In genomic region chr2:8684421-8684884, GRCh38 we compare ENCODE assay signal across 8 cellular contexts. TPM values are rescaled to one million over a fixed set of nuclear protein-coding genes. Genes with fewer than 3 reads are reported as not detected.
DNase-seq lines count a peak whose midpoint lies in the region; ATAC-seq and TF ChIP-seq lines count a peak whose summit lies in the region.

No MANE protein-coding gene starts in this region.

- peaks cover 18% of the 10 kb centered on the region for H3K36me3 ChIP-seq in GM23248 (ENCODE audit: low read depth)

- H3K9ac ChIP-seq in GM23248: peak overlapping the region; percentile 99

- peaks cover 20% of the 10 kb centered on the region; the same call in 1 of the 2 replicates for H3K4me1 ChIP-seq in GM23248 (ENCODE audit: insufficient read depth)

- peaks cover 9% of the 10 kb centered on the region for H3K27me3 Mint-ChIP-seq in T-helper 17 cell
- no peaks in the 10 kb centered on the region for H3K27me3 Mint-ChIP-seq in chondrocyte (ENCODE audit: low read depth)
- H3K27me3 Mint-ChIP-seq in type B pancreatic cell: no peaks in the 10 kb centered on the region

- H3K36me3 Mint-ChIP-seq in T-helper 17 cell (ENCODE audit: low read depth) (peaks cover 3% of the 10 kb centered on the region), chondrocyte (ENCODE audit: low read depth) (no peaks in the 10 kb centered on the region), type B pancreatic cell (peaks cover 25% of the 10 kb centered on the region)

- H3K9me3 Mint-ChIP-seq in chondrocyte (ENCODE audit: low read depth) (no peaks in the 10 kb centered on the region), type B pancreatic cell (no peaks in the 10 kb centered on the region)

- H3K4me3 ChIP-seq in AG04450 (ENCODE audit: low read depth, low read length) (peak overlapping the region; percentile 59), GM23248 (peak overlapping the region; percentile 100)

- WGBS in GM23248 (ENCODE audit: low coverage in 1 of 2, low lambda C conversion rate in 2 of 2, missing lambda C conversion rate in 2 of 2), 2 experiments: 1 to 2% methylated on average over 5 of the region's 5 CpGs

- peak; percentile 9 for ATAC-seq in T-helper 17 cell
- no peak for ATAC-seq in GM18519 (IDR thresholded peaks at IDR 0.05; ENCODE audit: low FRiP score, unreplicated experiment)
- no peak for ATAC-seq in GM18861 (IDR thresholded peaks at IDR 0.05; ENCODE audit: unreplicated experiment)

- H3K4me3 Mint-ChIP-seq in T-helper 17 cell: peak overlapping the region; percentile 100
- peak overlapping the region; percentile 74 for H3K4me3 Mint-ChIP-seq in chondrocyte (ENCODE audit: unreplicated experiment)
- peak overlapping the region; percentile 99 for H3K4me3 Mint-ChIP-seq in type B pancreatic cell

- DNase-seq in AG04450 (ENCODE audit: low read depth, low spot score): no peak
- peak; percentile 76 for DNase-seq in GM23248
- peak in 2 of 3 donors; percentile 19 to 21 for DNase-seq in T-helper 17 cell
- DNase-seq in chondrocyte (ENCODE audit: low spot score): no peak
- DNase-seq in midbrain (lab: John Stamatoyannopoulos, UW): peak; percentile 51
- DNase-seq in type B pancreatic cell (ENCODE audit: extremely low spot score, unreplicated experiment): no peak

- peaks cover 47% of the 10 kb centered on the region for H3F3A ChIP-seq in GM23248 (ENCODE audit: insufficient read depth)

- H3K27me3 ChIP-seq in AG04450 (ENCODE audit: control insufficient read depth, insufficient read depth, low read length) (no peaks in the 10 kb centered on the region), GM23248 (replicated peaks; ENCODE audit: insufficient read depth) (no peaks in the 10 kb centered on the region)

- H3K27ac Mint-ChIP-seq in T-helper 17 cell (peak overlapping the region; percentile 94), chondrocyte (ENCODE audit: unreplicated experiment) (peak overlapping the region; percentile 75), type B pancreatic cell (peak overlapping the region; percentile 95)

- in situ Hi-C loops in GM23248 (cut with MboI): loop anchor here (25.0 kb wide), 4 partner anchors 672 to 1572 kb away; no protein-coding TSS in a partner anchor

- H3K4me2 ChIP-seq in GM23248 (ENCODE audit: unreplicated experiment): peak overlapping the region; percentile 93

- TF ChIP-seq CTCF in AG04450 (IDR thresholded peaks at IDR 0.05; ENCODE audit: low read depth, low read length) (no peak), chondrocyte (IDR thresholded peaks at IDR 0.05) (no peak), type B pancreatic cell (conservative IDR thresholded peaks at IDR 0.05) (no peak)

- H3K27ac ChIP-seq in AG04450 (ENCODE audit: low read depth, low read length) (peak overlapping the region; percentile 33), GM23248 (peak overlapping the region; percentile 93)

- H4K20me1 ChIP-seq in GM23248 (ENCODE audit: insufficient read depth): peaks cover 3% of the 10 kb centered on the region; the same call in 1 of the 2 replicates

- no peaks in the 10 kb centered on the region for H3K9me2 ChIP-seq in GM23248 (ENCODE audit: insufficient read depth)

- H3K79me2 ChIP-seq in GM23248 (ENCODE audit: insufficient read depth): peaks cover 32% of the 10 kb centered on the region

- POLR2A ChIA-PET in AG04450 (lab: Yijun Ruan, JAX): no interaction called here

- H3K9me3 ChIP-seq in AG04450 (ENCODE audit: control insufficient read depth, insufficient read depth, low read length) (no peaks in the 10 kb centered on the region), GM23248 (ENCODE audit: low read depth) (no peaks in the 10 kb centered on the region), T-helper 17 cell (ENCODE audit: control insufficient read depth, low read length, poor library complexity, severe bottlenecking) (no peaks in the 10 kb centered on the region)

- no peak overlapping the region for H2AFZ ChIP-seq in GM23248

- H3K4me1 Mint-ChIP-seq in T-helper 17 cell (peaks cover 37% of the 10 kb centered on the region), chondrocyte (ENCODE audit: low read depth) (peaks cover 34% of the 10 kb centered on the region), type B pancreatic cell (ENCODE audit: unreplicated experiment) (peaks cover 16% of the 10 kb centered on the region)

- CTCF ChIA-PET in AG04450 (lab: Charles Lee): interaction anchor here (0.6 to 1.7 kb wide), 7 partner anchors 48 to 1258 kb away, joined by 3 to 8 read pairs (median 3); no protein-coding TSS in a partner anchor

RNA-seq across cellular contexts. Expression of gene ID2, which starts 2.6 kb away (rescaled TPM):
- polyA plus RNA-seq in AG04450 (2011; rRNA removed) (74.3 and 74.5 TPM in 2 replicates), GM23248 (2016; fragmentation: Nextera tagmentation; extraction: Ambion mirVana) (468 and 478 TPM in 2 replicates)
- polyA minus RNA-seq in AG04450 (2011; rRNA and poly(A)+ RNA removed): 57.8 and 78.4 TPM in 2 replicates
- 548 and 668 TPM in 2 replicates for total RNA-seq in GM23248 (2014; rRNA removed; shearing (Covaris generic))
- total RNA-seq in T-helper 17 cell (100 to 1,000 TPM; 103 to 113 TPM), chondrocyte (23.1 to 50.5 TPM (median 23.2 TPM) in 3 replicates), type B pancreatic cell (ENCODE audit: low replicate concordance) (194 and 310 TPM in 2 replicates)

Comparison
In these comparisons a context has a peak if more than half of its experiments do, and no peak if none do; other contexts are left out.
1. DNase-seq: peak in GM23248 (single experiment), T-helper 17 cell (2 of 3) and midbrain (single experiment); none in AG04450 (single experiment), chondrocyte (single experiment) and type B pancreatic cell (single experiment).
2. Peak in every context shown above with its lines, with median percentiles within 50 percentile points of each other: H3K27ac Mint-ChIP-seq and H3K4me3 Mint-ChIP-seq.